In the genomic region with DNA sequence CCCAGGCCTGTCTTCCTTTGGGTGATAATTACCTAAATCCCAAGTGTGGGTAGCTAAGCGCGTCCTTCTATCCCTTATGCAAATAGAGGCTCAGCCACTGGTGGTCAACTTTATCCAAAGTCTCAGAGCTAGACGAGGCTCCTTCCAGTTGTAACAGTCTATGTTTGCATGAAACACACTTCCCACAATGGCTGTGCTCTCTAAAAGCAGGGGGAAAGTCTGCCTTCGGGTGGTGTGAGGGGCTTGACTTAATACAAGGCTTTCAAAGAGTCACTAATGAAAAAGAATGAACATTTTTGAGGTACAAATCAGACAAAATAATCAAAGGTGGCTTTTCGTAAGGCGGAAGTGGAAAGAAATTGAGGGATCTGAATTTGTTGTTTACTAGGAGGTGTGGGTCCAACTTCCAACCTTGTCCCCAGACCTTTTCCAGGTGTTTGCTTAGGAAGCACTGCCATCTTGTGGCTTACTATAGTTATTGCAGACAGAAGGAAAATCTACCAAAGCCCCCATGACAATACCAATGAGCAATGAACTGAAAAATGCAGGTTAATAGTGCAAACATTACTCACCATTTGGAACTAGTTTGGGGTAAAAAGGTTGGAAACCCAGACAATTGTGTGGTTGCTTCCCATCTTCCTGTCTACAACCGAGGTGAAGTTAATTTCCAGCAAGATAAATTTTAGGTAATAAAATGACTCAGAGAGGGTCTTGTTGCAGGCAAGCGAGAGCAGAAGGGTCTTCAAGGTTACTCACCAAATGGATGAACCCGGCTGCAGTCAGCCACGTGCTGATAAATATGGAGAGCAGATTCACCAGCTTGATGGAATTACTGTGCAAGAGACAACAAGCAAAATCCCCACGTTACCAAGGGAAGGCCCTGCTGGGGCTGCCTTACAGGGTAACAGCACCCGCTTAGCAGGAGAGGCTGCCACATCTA, we compare ENCODE assay signal across 8 cellular contexts.
A peak's percentile ranks its signal among the peaks of the same experiment; 100 is the strongest.
DNase-seq lines count a peak whose midpoint lies in the region; ATAC-seq and TF ChIP-seq lines count a peak whose summit lies in the region.

No MANE protein-coding gene starts in this region.

- TF ChIP-seq EP300 in upper lobe of left lung (IDR thresholded peaks at IDR 0.05): no peak

- no peaks in the 10 kb centered on the region for H3K9me3 ChIP-seq in HEK293 (ENCODE audit: control insufficient read depth, insufficient read depth, low read depth, low read length)
- no peaks in the 10 kb centered on the region for H3K9me3 ChIP-seq in breast epithelium
- no peaks in the 10 kb centered on the region for H3K9me3 ChIP-seq in upper lobe of left lung

- no peaks in the 10 kb centered on the region for H3K36me3 ChIP-seq in HEK293 (ENCODE audit: control insufficient read depth in 2 of 2, insufficient read depth in 1 of 2, low read length in 2 of 2)
- no peaks in the 10 kb centered on the region for H3K36me3 ChIP-seq in breast epithelium
- H3K36me3 ChIP-seq in upper lobe of left lung: no peaks in the 10 kb centered on the region

- no peak for TF ChIP-seq POLR2A in breast epithelium (IDR thresholded peaks at IDR 0.05)
- TF ChIP-seq POLR2A in upper lobe of left lung (IDR thresholded peaks at IDR 0.05): no peak

- peak; percentile 62 for TF ChIP-seq CTCF in HEK293 (tag by site-specific recombination; IDR thresholded peaks at IDR 0.05)
- TF ChIP-seq CTCF in breast epithelium (IDR thresholded peaks at IDR 0.05): peak; percentile 66 to 88 (median 72)
- peak; percentile 56 to 85 (median 80) for TF ChIP-seq CTCF in upper lobe of left lung (IDR thresholded peaks at IDR 0.05)

- H3K4me1 ChIP-seq in HEK293 (ENCODE audit: control insufficient read depth, insufficient read depth, low read length) (no peaks in the 10 kb centered on the region; the same call in 1 of the 2 replicates), breast epithelium (no peaks in the 10 kb centered on the region), upper lobe of left lung (peaks cover 0 to 6% (median 0%) of the 10 kb centered on the region in 4 donors)

- intact Hi-C loops in breast epithelium (cut with DNase I; ENCODE audit: low total_unique reads): no loop called here

- 52 to 56% methylated on average over 12 of the region's 12 CpGs for WGBS in upper lobe of left lung, 2 donors

- DNase-seq in NCI-H1694 treated with DMSO at 0.1 percent for 48 hours (lab: John Stamatoyannopoulos, UW) (peak; percentile 34), NCI-H1694 (lab: John Stamatoyannopoulos, UW) (no peak), NCI-H226 (peak; percentile 28), breast epithelium (ENCODE audit: low spot score in 2 of 2) (no peak), kidney glomerular epithelial cell (lab: John Stamatoyannopoulos, UW) (peak; percentile 89), upper lobe of left lung (no peak)

- CTCF ChIA-PET in HEK293 (lab: Yijun Ruan, JAX): interaction anchor here (0.6 to 1.7 kb wide), 15 partner anchors 8 to 1687 kb away, joined by 3 to 5 read pairs (median 3); no protein-coding TSS in a partner anchor

- H3K27ac ChIP-seq in HEK293 (ENCODE audit: extremely low read depth, low read depth, low read length) (no peak overlapping the region), breast epithelium (no peak overlapping the region), upper lobe of left lung (no peak overlapping the region)

- peak in 1 of 2 donors; percentile 87 for ATAC-seq in upper lobe of left lung (ENCODE audit: low FRiP score in 2 of 2)
- ATAC-seq in HG02970 (IDR thresholded peaks at IDR 0.05; ENCODE audit: low FRiP score, unreplicated experiment): no peak

- POLR2A ChIA-PET in HEK293 (lab: Yijun Ruan, JAX): no interaction called here

- no peaks in the 10 kb centered on the region for H3K27me3 ChIP-seq in breast epithelium
- no peaks in the 10 kb centered on the region for H3K27me3 ChIP-seq in upper lobe of left lung

- H3K4me3 ChIP-seq in HEK293 (ENCODE audit: low read depth, low read length): no peak overlapping the region
- no peak overlapping the region for H3K4me3 ChIP-seq in breast epithelium
- no peak overlapping the region for H3K4me3 ChIP-seq in upper lobe of left lung

TF ChIP-seq in HEK293, 187 proteins besides CTCF, POLR2A, EP300 and RAD21 (continues in another document):
- TF ChIP-seq, protein P1, sequence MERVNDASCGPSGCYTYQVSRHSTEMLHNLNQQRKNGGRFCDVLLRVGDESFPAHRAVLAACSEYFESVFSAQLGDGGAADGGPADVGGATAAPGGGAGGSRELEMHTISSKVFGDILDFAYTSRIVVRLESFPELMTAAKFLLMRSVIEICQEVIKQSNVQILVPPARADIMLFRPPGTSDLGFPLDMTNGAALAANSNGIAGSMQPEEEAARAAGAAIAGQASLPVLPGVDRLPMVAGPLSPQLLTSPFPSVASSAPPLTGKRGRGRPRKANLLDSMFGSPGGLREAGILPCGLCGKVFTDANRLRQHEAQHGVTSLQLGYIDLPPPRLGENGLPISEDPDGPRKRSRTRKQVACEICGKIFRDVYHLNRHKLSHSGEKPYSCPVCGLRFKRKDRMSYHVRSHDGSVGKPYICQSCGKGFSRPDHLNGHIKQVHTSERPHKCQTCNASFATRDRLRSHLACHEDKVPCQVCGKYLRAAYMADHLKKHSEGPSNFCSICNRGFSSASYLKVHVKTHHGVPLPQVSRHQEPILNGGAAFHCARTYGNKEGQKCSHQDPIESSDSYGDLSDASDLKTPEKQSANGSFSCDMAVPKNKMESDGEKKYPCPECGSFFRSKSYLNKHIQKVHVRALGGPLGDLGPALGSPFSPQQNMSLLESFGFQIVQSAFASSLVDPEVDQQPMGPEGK (tag by site-specific recombination; IDR thresholded peaks at IDR 0.05): 0 out of 2 replicates have a peak, but pooled peaks have one; percentile 27
- TF ChIP-seq, protein P2, sequence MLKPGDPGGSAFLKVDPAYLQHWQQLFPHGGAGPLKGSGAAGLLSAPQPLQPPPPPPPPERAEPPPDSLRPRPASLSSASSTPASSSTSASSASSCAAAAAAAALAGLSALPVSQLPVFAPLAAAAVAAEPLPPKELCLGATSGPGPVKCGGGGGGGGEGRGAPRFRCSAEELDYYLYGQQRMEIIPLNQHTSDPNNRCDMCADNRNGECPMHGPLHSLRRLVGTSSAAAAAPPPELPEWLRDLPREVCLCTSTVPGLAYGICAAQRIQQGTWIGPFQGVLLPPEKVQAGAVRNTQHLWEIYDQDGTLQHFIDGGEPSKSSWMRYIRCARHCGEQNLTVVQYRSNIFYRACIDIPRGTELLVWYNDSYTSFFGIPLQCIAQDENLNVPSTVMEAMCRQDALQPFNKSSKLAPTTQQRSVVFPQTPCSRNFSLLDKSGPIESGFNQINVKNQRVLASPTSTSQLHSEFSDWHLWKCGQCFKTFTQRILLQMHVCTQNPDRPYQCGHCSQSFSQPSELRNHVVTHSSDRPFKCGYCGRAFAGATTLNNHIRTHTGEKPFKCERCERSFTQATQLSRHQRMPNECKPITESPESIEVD (tag by site-specific recombination; IDR thresholded peaks at IDR 0.05): no peak
- TF ChIP-seq ZNF660 (tag by site-specific recombination; IDR thresholded peaks at IDR 0.05): peak; percentile 84
- no peak for TF ChIP-seq ZNF521 (tag by site-specific recombination; IDR thresholded peaks at IDR 0.05)
- TF ChIP-seq ZNF366 (tag by site-specific recombination; conservative IDR thresholded peaks at IDR 0.05): no peak
- peak; percentile 49; the same call in 1 of the 2 replicates for TF ChIP-seq ZBTB48 (tag by site-specific recombination; IDR thresholded peaks at IDR 0.05)
- no peak for TF ChIP-seq KLF9 (tag by site-specific recombination; IDR thresholded peaks at IDR 0.05; ENCODE audit: low read depth)
- TF ChIP-seq ZNF174 (tag by site-specific recombination; IDR thresholded peaks at IDR 0.05): no peak
- TF ChIP-seq, protein P3, sequence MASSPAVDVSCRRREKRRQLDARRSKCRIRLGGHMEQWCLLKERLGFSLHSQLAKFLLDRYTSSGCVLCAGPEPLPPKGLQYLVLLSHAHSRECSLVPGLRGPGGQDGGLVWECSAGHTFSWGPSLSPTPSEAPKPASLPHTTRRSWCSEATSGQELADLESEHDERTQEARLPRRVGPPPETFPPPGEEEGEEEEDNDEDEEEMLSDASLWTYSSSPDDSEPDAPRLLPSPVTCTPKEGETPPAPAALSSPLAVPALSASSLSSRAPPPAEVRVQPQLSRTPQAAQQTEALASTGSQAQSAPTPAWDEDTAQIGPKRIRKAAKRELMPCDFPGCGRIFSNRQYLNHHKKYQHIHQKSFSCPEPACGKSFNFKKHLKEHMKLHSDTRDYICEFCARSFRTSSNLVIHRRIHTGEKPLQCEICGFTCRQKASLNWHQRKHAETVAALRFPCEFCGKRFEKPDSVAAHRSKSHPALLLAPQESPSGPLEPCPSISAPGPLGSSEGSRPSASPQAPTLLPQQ (tag by site-specific recombination; IDR thresholded peaks at IDR 0.05): peak; percentile 64
- TF ChIP-seq WT1 (tag by site-specific recombination; IDR thresholded peaks at IDR 0.05): no peak
- TF ChIP-seq, protein P4, sequence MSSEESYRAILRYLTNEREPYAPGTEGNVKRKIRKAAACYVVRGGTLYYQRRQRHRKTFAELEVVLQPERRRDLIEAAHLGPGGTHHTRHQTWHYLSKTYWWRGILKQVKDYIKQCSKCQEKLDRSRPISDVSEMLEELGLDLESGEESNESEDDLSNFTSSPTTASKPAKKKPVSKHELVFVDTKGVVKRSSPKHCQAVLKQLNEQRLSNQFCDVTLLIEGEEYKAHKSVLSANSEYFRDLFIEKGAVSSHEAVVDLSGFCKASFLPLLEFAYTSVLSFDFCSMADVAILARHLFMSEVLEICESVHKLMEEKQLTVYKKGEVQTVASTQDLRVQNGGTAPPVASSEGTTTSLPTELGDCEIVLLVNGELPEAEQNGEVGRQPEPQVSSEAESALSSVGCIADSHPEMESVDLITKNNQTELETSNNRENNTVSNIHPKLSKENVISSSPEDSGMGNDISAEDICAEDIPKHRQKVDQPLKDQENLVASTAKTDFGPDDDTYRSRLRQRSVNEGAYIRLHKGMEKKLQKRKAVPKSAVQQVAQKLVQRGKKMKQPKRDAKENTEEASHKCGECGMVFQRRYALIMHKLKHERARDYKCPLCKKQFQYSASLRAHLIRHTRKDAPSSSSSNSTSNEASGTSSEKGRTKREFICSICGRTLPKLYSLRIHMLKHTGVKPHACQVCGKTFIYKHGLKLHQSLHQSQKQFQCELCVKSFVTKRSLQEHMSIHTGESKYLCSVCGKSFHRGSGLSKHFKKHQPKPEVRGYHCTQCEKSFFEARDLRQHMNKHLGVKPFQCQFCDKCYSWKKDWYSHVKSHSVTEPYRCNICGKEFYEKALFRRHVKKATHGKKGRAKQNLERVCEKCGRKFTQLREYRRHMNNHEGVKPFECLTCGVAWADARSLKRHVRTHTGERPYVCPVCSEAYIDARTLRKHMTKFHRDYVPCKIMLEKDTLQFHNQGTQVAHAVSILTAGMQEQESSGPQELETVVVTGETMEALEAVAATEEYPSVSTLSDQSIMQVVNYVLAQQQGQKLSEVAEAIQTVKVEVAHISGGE (tag by site-specific recombination; conservative IDR thresholded peaks at IDR 0.05; ENCODE audit: low read depth): peak; percentile 41; the same call in 1 of the 2 replicates
- peak; percentile 97 for TF ChIP-seq ZNF654 (tag by site-specific recombination; IDR thresholded peaks at IDR 0.05; ENCODE audit: low read depth)
- TF ChIP-seq ZFP69B (tag by site-specific recombination; IDR thresholded peaks at IDR 0.05): peak; percentile 55; the same call in 1 of the 2 replicates

Comparison
In these comparisons a context has a peak if more than half of its experiments do, and no peak if none do; other contexts are left out.
1. DNase-seq: peak in NCI-H1694 treated with DMSO at 0.1 percent for 48 hours (single experiment), NCI-H226 (single experiment) and kidney glomerular epithelial cell (single experiment); none in NCI-H1694 (single experiment), breast epithelium (0 of 2) and upper lobe of left lung (0 of 2).
2. Peak in every context shown above with its lines, with median percentiles within 50 percentile points of each other: CTCF ChIP-seq.